8 cellular contexts compared by ENCODE assay signal in genomic region chr10:14648042-14648765, GRCh38.
DNase-seq lines count a peak whose midpoint lies in the region; ATAC-seq and TF ChIP-seq lines count a peak whose summit lies in the region.

No MANE protein-coding gene starts in this region.

- no peaks in the 10 kb centered on the region for H3K9me3 ChIP-seq in CD8-positive, alpha-beta memory T cell (ENCODE audit: low read length)
- H3K9me3 ChIP-seq in prostate gland = no peaks in the 10 kb centered on the region
- no peaks in the 10 kb centered on the region for H3K9me3 ChIP-seq in transverse colon

- H3K4me1 Mint-ChIP-seq in CD8-positive, alpha-beta memory T cell = peaks cover 28 to 75% (median 64%) of the 10 kb centered on the region in 3 donors
- H3K4me1 Mint-ChIP-seq in activated naive CD4-positive, alpha-beta T cell treated with anti-CD3 and anti-CD28 coated beads, Interleukin-2, amount 50 U/mL, for 24 hours = peaks cover 73% of the 10 kb centered on the region

- TF ChIP-seq EP300 in transverse colon (IDR thresholded peaks at IDR 0.05; ENCODE audit: low read depth) = no peak

- H3K27me3 ChIP-seq in CD8-positive, alpha-beta memory T cell (ENCODE audit: insufficient read depth, low read length, poor library complexity, severe bottlenecking) = no peaks in the 10 kb centered on the region
- H3K27me3 ChIP-seq in prostate gland (replicated peaks; ENCODE audit: insufficient read depth) (no peaks in the 10 kb centered on the region), transverse colon (no peaks in the 10 kb centered on the region)

- TF ChIP-seq CTCF in prostate gland (IDR thresholded peaks at IDR 0.05) (no peak), transverse colon (IDR thresholded peaks at IDR 0.05) (no peak)

- H3K27ac Mint-ChIP-seq in CD8-positive, alpha-beta memory T cell = peak overlapping the region; percentile 97 to 100 (median 99)
- peak overlapping the region; percentile 98 for H3K27ac Mint-ChIP-seq in activated naive CD4-positive, alpha-beta T cell treated with anti-CD3 and anti-CD28 coated beads, Interleukin-2, amount 50 U/mL, for 24 hours

- CTCF ChIA-PET in CD8-positive, alpha-beta memory T cell (lab: Charles Lee) = interaction anchor here (1.0 kb wide), 1 partner anchor 230 kb away, joined by 3 read pairs; the partner anchor contains the start of gene SUV39H2

- in situ Hi-C loops in transverse colon (cut with MboI; ENCODE audit: low pct_ligation_motif_present in 1 of 4, low pct_unique_long_range_greater_than_20kb in 1 of 4, low sequenced_read_pairs in 3 of 4) = no loop called here

- no peaks in the 10 kb centered on the region for H3K36me3 ChIP-seq in CD8-positive, alpha-beta memory T cell (ENCODE audit: insufficient read depth, low read length)
- no peaks in the 10 kb centered on the region for H3K36me3 ChIP-seq in prostate gland
- H3K36me3 ChIP-seq in transverse colon = no peaks in the 10 kb centered on the region

- peak; percentile 96 for ATAC-seq in GM19455 (IDR thresholded peaks at IDR 0.05; ENCODE audit: unreplicated experiment)
- ATAC-seq in HG03571 (IDR thresholded peaks at IDR 0.05; ENCODE audit: unreplicated experiment) = peak; percentile 94

- intact Hi-C loops in cardiac septum (cut with DNase I) = no loop called here
- intact Hi-C loops in prostate gland (cut with DNase I) = no loop called here
- intact Hi-C loops in transverse colon (cut with DNase I; ENCODE audit: low total_unique reads) = no loop called here

- H3K27me3 Mint-ChIP-seq in CD8-positive, alpha-beta memory T cell = no peaks in the 10 kb centered on the region
- H3K27me3 Mint-ChIP-seq in activated naive CD4-positive, alpha-beta T cell treated with anti-CD3 and anti-CD28 coated beads, Interleukin-2, amount 50 U/mL, for 24 hours = no peaks in the 10 kb centered on the region

- peaks cover 43% of the 10 kb centered on the region for H3K4me1 ChIP-seq in CD8-positive, alpha-beta memory T cell (ENCODE audit: insufficient read depth, low read length)
- H3K4me1 ChIP-seq in prostate gland (replicated peaks) (no peaks in the 10 kb centered on the region), transverse colon (peaks cover 14 to 23% (median 18%) of the 10 kb centered on the region in 4 donors)

- 16% methylated on average over 14 of the region's 14 CpGs for WGBS in prostate gland
- 6 to 8% methylated on average over 8 to 14 of the region's 14 CpGs for WGBS in transverse colon (ENCODE audit: low coverage in 1 of 2), 2 donors

- peak overlapping the region; percentile 74 to 88 (median 85) for H3K4me3 Mint-ChIP-seq in CD8-positive, alpha-beta memory T cell
- peak overlapping the region; percentile 80 for H3K4me3 Mint-ChIP-seq in activated naive CD4-positive, alpha-beta T cell treated with anti-CD3 and anti-CD28 coated beads, Interleukin-2, amount 50 U/mL, for 24 hours

- H3K27ac ChIP-seq in CD8-positive, alpha-beta memory T cell (ENCODE audit: low read depth, low read length) = peak overlapping the region; percentile 91
- H3K27ac ChIP-seq in prostate gland (peak overlapping the region in 1 of 2 donors; percentile 54), transverse colon (peak overlapping the region; percentile 73 to 87 (median 81))

- TF ChIP-seq POLR2A in prostate gland (IDR thresholded peaks at IDR 0.05) = no peak
- TF ChIP-seq POLR2A in transverse colon (IDR thresholded peaks at IDR 0.05) = no peak

- H3K4me3 ChIP-seq in CD8-positive, alpha-beta memory T cell (ENCODE audit: low read length) = peak overlapping the region; percentile 46
- no peak overlapping the region for H3K4me3 ChIP-seq in prostate gland
- H3K4me3 ChIP-seq in transverse colon = peak overlapping the region in 1 of 4 donors; percentile 19

- no peaks in the 10 kb centered on the region for H3K9me3 Mint-ChIP-seq in CD8-positive, alpha-beta memory T cell
- H3K9me3 Mint-ChIP-seq in activated naive CD4-positive, alpha-beta T cell treated with anti-CD3 and anti-CD28 coated beads, Interleukin-2, amount 50 U/mL, for 24 hours = no peaks in the 10 kb centered on the region

- peak; percentile 52 to 88 (median 80) for DNase-seq in CD8-positive, alpha-beta memory T cell
- DNase-seq in SK-N-DZ (ENCODE audit: low spot score) (peak; percentile 84), cardiac septum (ENCODE audit: low spot score) (peak; percentile 85), prostate gland (ENCODE audit: low spot score) (peak; percentile 25), transverse colon (peak; percentile 73)

- POLR2A ChIA-PET in CD8-positive, alpha-beta memory T cell (lab: Charles Lee) = interaction anchor here (0.6 to 1.5 kb wide), 6 partner anchors 10 to 105 kb away, joined by 3 to 5 read pairs (median 4); no protein-coding TSS in a partner anchor

- no peaks in the 10 kb centered on the region for H3K36me3 Mint-ChIP-seq in CD8-positive, alpha-beta memory T cell
- peaks cover 2% of the 10 kb centered on the region for H3K36me3 Mint-ChIP-seq in activated naive CD4-positive, alpha-beta T cell treated with anti-CD3 and anti-CD28 coated beads, Interleukin-2, amount 50 U/mL, for 24 hours

Comparison
In these comparisons a context has a peak if more than half of its experiments do, and no peak if none do; other contexts are left out.
1. DNase-seq: peak in every context shown above with its lines; median percentile 85 in cardiac septum; 84 in SK-N-DZ; 80 in CD8-positive, alpha-beta memory T cell; 73 in transverse colon; 25 in prostate gland.